8 cellular contexts compared by ENCODE assay signal in the genomic region with DNA sequence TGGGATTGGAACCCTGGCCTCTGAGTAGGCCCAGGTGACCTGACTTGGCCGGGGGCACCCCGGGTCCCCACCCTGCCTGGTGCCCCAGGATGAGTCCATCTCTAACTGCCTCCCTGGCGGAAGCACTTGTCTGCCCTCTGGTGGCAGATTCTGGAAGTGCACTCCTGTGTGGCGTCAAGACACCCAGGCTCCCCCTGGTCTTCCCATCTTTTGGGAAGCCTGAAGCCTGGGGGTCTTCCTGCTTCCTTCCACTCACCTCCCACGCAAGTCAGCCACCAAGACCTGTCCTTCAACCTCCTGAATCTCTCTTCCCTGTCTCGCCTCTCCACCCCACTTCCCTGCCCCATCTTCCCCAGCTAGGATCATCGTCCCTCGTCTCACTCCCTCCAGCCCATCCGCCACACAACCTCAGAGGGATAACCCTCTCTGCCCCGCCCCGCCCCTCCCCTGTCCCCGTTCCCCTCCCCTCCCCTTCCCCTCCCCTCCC. TPM values are rescaled to one million over a fixed set of nuclear protein-coding genes. Genes with fewer than 3 reads are reported as not detected.
A peak's percentile ranks its signal among the peaks of the same experiment; 100 is the strongest.
DNase-seq lines count a peak whose midpoint lies in the region; ATAC-seq and TF ChIP-seq lines count a peak whose summit lies in the region.

No MANE protein-coding gene starts in this region.

- H3K36me3 ChIP-seq in H7 (replicated peaks; ENCODE audit: control insufficient read depth, insufficient read depth, low read length) (no peaks in the 10 kb centered on the region; the same call in none of the 2 replicates), endodermal cell (ENCODE audit: control insufficient read depth, insufficient read depth, low read length) (no peaks in the 10 kb centered on the region)

- WGBS in endodermal cell (ENCODE audit: insufficient coverage in 1 of 2, insufficient read length in 1 of 2), 2 experiments, result 0 to 5% methylated on average over 4 to 6 of the region's 12 CpGs

- POLR2A ChIA-PET in activated CD8-positive, alpha-beta T cell treated with anti-CD3 and anti-CD28 coated beads, Interleukin-2, amount 10 ng/mL, durations not matched to agents 7 days and 5 days (lab: Charles Lee), result interaction anchor here (0.9 to 1.9 kb wide), 2 partner anchors 9 to 15 kb away, joined by 3 to 5 read pairs; no protein-coding TSS in a partner anchor

- CTCF ChIA-PET in activated CD8-positive, alpha-beta T cell treated with anti-CD3 and anti-CD28 coated beads, Interleukin-2, amount 10 ng/mL, durations not matched to agents 7 days and 5 days (lab: Charles Lee), result interaction anchor here (0.6 to 4.3 kb wide), 13 partner anchors 9 to 160 kb away, joined by 3 to 42 read pairs (median 4); a partner anchor contains a TSS

- H3K9me3 ChIP-seq in endodermal cell (ENCODE audit: control insufficient read depth, low read length), result no peaks in the 10 kb centered on the region

- H3K27me3 Mint-ChIP-seq in activated CD8-positive, alpha-beta T cell treated with anti-CD3 and anti-CD28 coated beads, Interleukin-2, amount 10 ng/mL, durations not matched to agents 7 days and 5 days (ENCODE audit: low read depth), result peaks cover 3% of the 10 kb centered on the region
- peaks cover 15% of the 10 kb centered on the region for H3K27me3 Mint-ChIP-seq in endodermal cell (ENCODE audit: insufficient read depth)
- peaks cover 7% of the 10 kb centered on the region for H3K27me3 Mint-ChIP-seq in mesothelial cell of epicardium (ENCODE audit: low read depth)

- H3K9me3 Mint-ChIP-seq in activated CD8-positive, alpha-beta T cell treated with anti-CD3 and anti-CD28 coated beads, Interleukin-2, amount 10 ng/mL, durations not matched to agents 7 days and 5 days (ENCODE audit: insufficient read depth), result no peaks in the 10 kb centered on the region
- H3K9me3 Mint-ChIP-seq in endodermal cell, result no peaks in the 10 kb centered on the region
- no peaks in the 10 kb centered on the region for H3K9me3 Mint-ChIP-seq in mesothelial cell of epicardium

- H3K36me3 Mint-ChIP-seq in activated CD8-positive, alpha-beta T cell treated with anti-CD3 and anti-CD28 coated beads, Interleukin-2, amount 10 ng/mL, durations not matched to agents 7 days and 5 days (ENCODE audit: low read depth), result peaks cover 2% of the 10 kb centered on the region
- H3K36me3 Mint-ChIP-seq in endodermal cell (ENCODE audit: low read depth) (peaks cover 11% of the 10 kb centered on the region), mesothelial cell of epicardium (no peaks in the 10 kb centered on the region)

- TF ChIP-seq CTCF in endodermal cell (conservative IDR thresholded peaks at IDR 0.05), result peak; percentile 99
- peak; percentile 99 for TF ChIP-seq CTCF in mesothelial cell of epicardium (IDR thresholded peaks at IDR 0.05; ENCODE audit: unreplicated experiment)

- peak overlapping the region; percentile 29; the same call in 1 of the 2 replicates for H3K4me3 ChIP-seq in H7 (ENCODE audit: insufficient read depth, low read depth, low read length)
- H3K4me3 ChIP-seq in endodermal cell (ENCODE audit: low read length), result no peak overlapping the region

- ATAC-seq in activated CD8-positive, alpha-beta T cell treated with anti-CD3 and anti-CD28 coated beads, Interleukin-2, amount 10 ng/mL, durations not matched to agents 7 days and 5 days, result peak; percentile 83
- no peak for ATAC-seq in HG02852 (IDR thresholded peaks at IDR 0.05; ENCODE audit: unreplicated experiment)

- H3K4me3 Mint-ChIP-seq in activated CD8-positive, alpha-beta T cell treated with anti-CD3 and anti-CD28 coated beads, Interleukin-2, amount 10 ng/mL, durations not matched to agents 7 days and 5 days, result no peak overlapping the region
- no peak overlapping the region for H3K4me3 Mint-ChIP-seq in endodermal cell
- H3K4me3 Mint-ChIP-seq in mesothelial cell of epicardium, result peak overlapping the region; percentile 15

- no peak overlapping the region for H3K27ac ChIP-seq in endodermal cell (ENCODE audit: low read depth, low read length)

- peak; percentile 81 for DNase-seq in Ammon's horn (ENCODE audit: low spot score)
- DNase-seq in H7, result peak; percentile 96
- peak; percentile 81 for DNase-seq in NCI-H69 (lab: John Stamatoyannopoulos, UW)
- DNase-seq in activated CD8-positive, alpha-beta T cell treated with anti-CD3 and anti-CD28 coated beads, Interleukin-2, amount 10 ng/mL, durations not matched to agents 7 days and 5 days, result peak; percentile 90
- peak; percentile 97 for DNase-seq in endodermal cell
- peak; percentile 62 to 91 for DNase-seq in mesothelial cell of epicardium (ENCODE audit: low spot score in 2 of 2, unreplicated experiment in 2 of 2)
- DNase-seq in stimulated activated CD8-positive, alpha-beta memory T cell treated with anti-CD3 and anti-CD28 coated beads, Interleukin-4, amount 100 ng/mL, for 1 hour (ENCODE audit: low read depth in 2 of 2, low spot score in 1 of 2), result peak; percentile 79 to 94

- H3K4me1 ChIP-seq in endodermal cell (ENCODE audit: control insufficient read depth, insufficient read depth, low read length), result no peaks in the 10 kb centered on the region

- H3K9ac ChIP-seq in endodermal cell (ENCODE audit: extremely low read depth, low read length, poor library complexity, severe bottlenecking), result no peak overlapping the region

- H3K27ac Mint-ChIP-seq in activated CD8-positive, alpha-beta T cell treated with anti-CD3 and anti-CD28 coated beads, Interleukin-2, amount 10 ng/mL, durations not matched to agents 7 days and 5 days, result peak overlapping the region; percentile 49
- H3K27ac Mint-ChIP-seq in endodermal cell, result no peak overlapping the region
- no peak overlapping the region for H3K27ac Mint-ChIP-seq in mesothelial cell of epicardium

- peaks cover 28% of the 10 kb centered on the region for H3K4me1 Mint-ChIP-seq in activated CD8-positive, alpha-beta T cell treated with anti-CD3 and anti-CD28 coated beads, Interleukin-2, amount 10 ng/mL, durations not matched to agents 7 days and 5 days (ENCODE audit: low read depth)
- peaks cover 2% of the 10 kb centered on the region for H3K4me1 Mint-ChIP-seq in endodermal cell
- peaks cover 4% of the 10 kb centered on the region for H3K4me1 Mint-ChIP-seq in mesothelial cell of epicardium

- H3K27me3 ChIP-seq in H7 (ENCODE audit: control insufficient read depth, insufficient read depth, low read length) (no peaks in the 10 kb centered on the region), endodermal cell (ENCODE audit: control insufficient read depth, insufficient read depth, low read length, poor library complexity, severe bottlenecking) (no peaks in the 10 kb centered on the region)

RNA-seq across cellular contexts. Expression of a gene that starts 7.4 kb away (rescaled TPM):
- total RNA-seq in H7 (2014; rRNA removed; shearing (Covaris generic)), result 140 and 163 TPM in 2 replicates
- 10 to 100 TPM; 63.0 to 63.4 TPM for total RNA-seq in activated CD8-positive, alpha-beta T cell treated with anti-CD3 and anti-CD28 coated beads, Interleukin-2, amount 10 ng/mL, durations not matched to agents 7 days and 5 days
- total RNA-seq in endodermal cell, result 100 to 1,000 TPM; 114 to 122 TPM
- 91.4 TPM for polyA plus RNA-seq in endodermal cell (2013, experiment 1 of 2)
- polyA plus RNA-seq in endodermal cell (2013, experiment 2 of 2), result 79.9 TPM
- 99.7 to 104 TPM (median 102 TPM) in 3 replicates for total RNA-seq in mesothelial cell of epicardium

RNA-seq across cellular contexts. Expression of a gene that starts 23.5 kb away (rescaled TPM):
- 0.15 TPM in 1 of 2 replicates, not detected in the other for total RNA-seq in H7 (2014; rRNA removed; shearing (Covaris generic))
- 1 to 10 TPM in 1 of 2 experiments, under 1 TPM in 1; 0.84 to 1.1 TPM for total RNA-seq in activated CD8-positive, alpha-beta T cell treated with anti-CD3 and anti-CD28 coated beads, Interleukin-2, amount 10 ng/mL, durations not matched to agents 7 days and 5 days
- under 1 TPM; 0.13 to 0.53 TPM for total RNA-seq in endodermal cell
- 0.25 TPM for polyA plus RNA-seq in endodermal cell (2013, experiment 1 of 2)
- polyA plus RNA-seq in endodermal cell (2013, experiment 2 of 2), result 0.29 TPM
- 0.49 to 0.67 TPM (median 0.59 TPM) in 3 replicates for total RNA-seq in mesothelial cell of epicardium

RNA-seq across cellular contexts. Expression of a gene that starts 42.3 kb away (rescaled TPM):
- 9.9 and 11.9 TPM in 2 replicates for total RNA-seq in H7 (2014; rRNA removed; shearing (Covaris generic))
- total RNA-seq in activated CD8-positive, alpha-beta T cell treated with anti-CD3 and anti-CD28 coated beads, Interleukin-2, amount 10 ng/mL, durations not matched to agents 7 days and 5 days, result 1 to 10 TPM; 2.3 to 3.3 TPM
- 1 to 10 TPM in 1 of 2 donors, under 1 TPM in 1; 0.69 to 1.0 TPM for total RNA-seq in endodermal cell
- polyA plus RNA-seq in endodermal cell (2013, experiment 1 of 2), result 28.4 TPM
- polyA plus RNA-seq in endodermal cell (2013, experiment 2 of 2), result 21.8 TPM
- 0.45 TPM in 1 of 3 replicates, not detected in the others for total RNA-seq in mesothelial cell of epicardium
